In genomic region chr18:78523850-78524249, GRCh38 we compare ENCODE assay signal across 1 cellular context.
TF ChIP-seq lines count a peak whose summit lies in the region.

No MANE protein-coding gene starts in this region.

TF ChIP-seq in H1, 55 proteins besides CTCF, POLR2A, EP300 and RAD21 (continued from another document):
- no peak for TF ChIP-seq CHD7 (IDR thresholded peaks at IDR 0.05; ENCODE audit: insufficient replicate concordance, low read length)
